Comparison of ENCODE assay signal across 9 cellular contexts in genomic region chr4:38306482-38307071, GRCh38.
A peak's percentile ranks its signal among the peaks of the same experiment; 100 is the strongest.
DNase-seq lines count a peak whose midpoint lies in the region; ATAC-seq and TF ChIP-seq lines count a peak whose summit lies in the region.
"Had no signal": no experiment of that assay in that cellular context is flagged by ENCODE, and none has a peak within 500 bp of the region (broad histone marks: within the 10 kb centered on the region; RNA-seq: fewer than 3 reads in every experiment).

No MANE protein-coding gene starts in this region.

- peaks cover 50% of the 10 kb centered on the region for H3K4me1 Mint-ChIP-seq in activated naive CD8-positive, alpha-beta T cell treated with anti-CD3 and anti-CD28 coated beads for 36 hours
- peaks cover 32 to 36% of the 10 kb centered on the region in 2 donors for H3K4me1 Mint-ChIP-seq in immature natural killer cell

- TF ChIP-seq POLR2A in gastrocnemius medialis (IDR thresholded peaks at IDR 0.05) = no peak

- no peaks in the 10 kb centered on the region for H3K9me3 ChIP-seq in gastrocnemius medialis

- H3K4me3 Mint-ChIP-seq in activated naive CD8-positive, alpha-beta T cell treated with anti-CD3 and anti-CD28 coated beads for 36 hours = peak overlapping the region; percentile 10
- no peak overlapping the region for H3K4me3 Mint-ChIP-seq in immature natural killer cell

- H3K36me3 Mint-ChIP-seq in activated naive CD8-positive, alpha-beta T cell treated with anti-CD3 and anti-CD28 coated beads for 36 hours = peaks cover 7% of the 10 kb centered on the region
- H3K36me3 Mint-ChIP-seq in immature natural killer cell = peaks cover 0 to 3% (median 0%) of the 10 kb centered on the region in 3 donors

- peaks cover 12% of the 10 kb centered on the region for H3K9me3 Mint-ChIP-seq in activated naive CD8-positive, alpha-beta T cell treated with anti-CD3 and anti-CD28 coated beads for 36 hours
- peaks cover 0 to 5% (median 0%) of the 10 kb centered on the region in 6 donors for H3K9me3 Mint-ChIP-seq in immature natural killer cell

- H3K4me3 ChIP-seq in GM12864 (ENCODE audit: low read depth, low read length) (no peak overlapping the region), gastrocnemius medialis (no peak overlapping the region)

- H3K27me3 Mint-ChIP-seq in activated naive CD8-positive, alpha-beta T cell treated with anti-CD3 and anti-CD28 coated beads for 36 hours = no peaks in the 10 kb centered on the region
- peaks cover 5 to 8% (median 5%) of the 10 kb centered on the region in 3 donors for H3K27me3 Mint-ChIP-seq in immature natural killer cell (ENCODE audit: low read depth in 3 of 3)

- in situ Hi-C loops in gastrocnemius medialis (cut with MboI; ENCODE audit: low sequenced_read_pairs in 4 of 4) = loop anchor here in 1 of 4 donors (25.0 kb wide), 1 partner anchor 244 kb away; no protein-coding TSS in a partner anchor

- no peak overlapping the region for H3K27ac ChIP-seq in gastrocnemius medialis

- H3K4me1 ChIP-seq in gastrocnemius medialis = peaks cover 4 to 7% of the 10 kb centered on the region in 2 donors

- peak; percentile 89 for DNase-seq in GM12864 (ENCODE audit: low read depth)
- DNase-seq in activated naive CD8-positive, alpha-beta T cell treated with anti-CD3 and anti-CD28 coated beads for 36 hours = peak; percentile 39
- DNase-seq in immature natural killer cell = no peak
- DNase-seq in T1000 (lab: John Stamatoyannopoulos, UW) = no peak
- DNase-seq in gastrocnemius medialis = no peak
- no peak for DNase-seq in sciatic nerve (ENCODE audit: low spot score)
- DNase-seq: NCI-H524 treated with DMSO at 0.1 percent for 48 hours had no signal

- no peaks in the 10 kb centered on the region for H3K36me3 ChIP-seq in gastrocnemius medialis

- no peaks in the 10 kb centered on the region for H3K27me3 ChIP-seq in gastrocnemius medialis

- peak overlapping the region; percentile 90 for H3K27ac Mint-ChIP-seq in activated naive CD8-positive, alpha-beta T cell treated with anti-CD3 and anti-CD28 coated beads for 36 hours
- peak overlapping the region in 1 of 6 donors; percentile 32 for H3K27ac Mint-ChIP-seq in immature natural killer cell

- intact Hi-C loops in gastrocnemius medialis (cut with DNase I; ENCODE audit: low total_unique reads) (no loop called here), sciatic nerve (cut with DNase I) (no loop called here)

- TF ChIP-seq CTCF in GM12864 (IDR thresholded peaks at IDR 0.05; ENCODE audit: low read depth, low read length, missing control alignments) (no peak), gastrocnemius medialis (IDR thresholded peaks at IDR 0.05 in 4 of 5, conservative IDR thresholded peaks at IDR 0.05 in 1 of 5) (no peak)

- ATAC-seq in GM19397 (IDR thresholded peaks at IDR 0.05; ENCODE audit: unreplicated experiment) (peak; percentile 42), HG03108 (IDR thresholded peaks at IDR 0.05; ENCODE audit: unreplicated experiment) (peak; percentile 56), gastrocnemius medialis (no peak), sciatic nerve (no peak)

Comparison
In these comparisons a context has a peak if more than half of its experiments do, and no peak if none do; other contexts are left out.
1. DNase-seq: peak in GM12864 (single experiment) and activated naive CD8-positive, alpha-beta T cell treated with anti-CD3 and anti-CD28 coated beads for 36 hours (single experiment); none in immature natural killer cell (0 of 3), T1000 (single experiment), gastrocnemius medialis (0 of 2) and sciatic nerve (single experiment).
2. ATAC-seq: peak in GM19397 (single experiment) and HG03108 (single experiment); none in gastrocnemius medialis (0 of 2) and sciatic nerve (single experiment).